ENCODE assay signal across 8 cellular contexts in genomic region chr4:70901607-70901983, GRCh38. TPM values are rescaled to one million over a fixed set of nuclear protein-coding genes. Genes with fewer than 3 reads are reported as not detected.
A peak's percentile ranks its signal among the peaks of the same experiment; 100 is the strongest.
DNase-seq lines count a peak whose midpoint lies in the region; ATAC-seq and TF ChIP-seq lines count a peak whose summit lies in the region.

No MANE protein-coding gene starts in this region.

- H3K36me3 ChIP-seq in cardiac muscle cell (peaks cover 9% of the 10 kb centered on the region), left lung (peaks cover 0 to 9% of the 10 kb centered on the region in 2 donors), thyroid gland (no peaks in the 10 kb centered on the region)

- no peak for ATAC-seq in left cardiac atrium
- ATAC-seq in activated naive CD8-positive, alpha-beta T cell treated with anti-CD3 and anti-CD28 coated beads, Interleukin-2, amount 10 ng/mL, durations not matched to agents 7 days and 5 days (ENCODE audit: low read depth), result no peak
- peak; percentile 1 for ATAC-seq in left lung

- H3K4me3 ChIP-seq in cardiac muscle cell, result peak overlapping the region; percentile 74
- peak overlapping the region; percentile 73 to 87 for H3K4me3 ChIP-seq in left lung
- H3K4me3 ChIP-seq in thyroid gland (replicated peaks in 1 of 3), result peak overlapping the region; percentile 68 to 74 (median 70)

- peak overlapping the region; percentile 95 for H3K27ac Mint-ChIP-seq in activated naive CD8-positive, alpha-beta T cell treated with anti-CD3 and anti-CD28 coated beads, Interleukin-2, amount 10 ng/mL, durations not matched to agents 7 days and 5 days

- DNase-seq in cardiac muscle cell (ENCODE audit: low read depth in 1 of 2, low spot score in 1 of 2), result no peak
- no peak for DNase-seq in left cardiac atrium
- DNase-seq in activated naive CD8-positive, alpha-beta T cell treated with anti-CD3 and anti-CD28 coated beads, Interleukin-2, amount 10 ng/mL, durations not matched to agents 7 days and 5 days, result no peak
- no peak for DNase-seq in left lung
- DNase-seq in thyroid gland, result no peak
- DNase-seq in foreskin melanocyte, result no peak
- no peak for DNase-seq in iPS-NIHi7 (ENCODE audit: extremely low spot score)
- DNase-seq in stimulated activated CD4-positive, alpha-beta T cell treated with anti-CD3 and anti-CD28 coated beads, Interleukin-1b, Interleukin-23, amount 100 ng/mL, for 48 hours, result no peak

- TF ChIP-seq POLR2A in thyroid gland (IDR thresholded peaks at IDR 0.05), result no peak

- H3K27me3 ChIP-seq in cardiac muscle cell (no peaks in the 10 kb centered on the region), left lung (peaks cover 0 to 6% of the 10 kb centered on the region in 2 donors), thyroid gland (no peaks in the 10 kb centered on the region)

- POLR2A ChIA-PET in activated naive CD8-positive, alpha-beta T cell treated with anti-CD3 and anti-CD28 coated beads, Interleukin-2, amount 10 ng/mL, durations not matched to agents 7 days and 5 days (lab: Charles Lee), result interaction anchor here (0.6 to 1.8 kb wide), 10 partner anchors 25 to 197 kb away, joined by 3 to 13 read pairs (median 5); partner anchors contain the start of genes DCK and GRSF1

- H3K4me1 ChIP-seq in cardiac muscle cell (ENCODE audit: low read depth), result peaks cover 13% of the 10 kb centered on the region
- H3K4me1 ChIP-seq in left lung, result peaks cover 0 to 16% of the 10 kb centered on the region in 2 donors
- peaks cover 0 to 4% of the 10 kb centered on the region in 2 donors for H3K4me1 ChIP-seq in thyroid gland

- no peaks in the 10 kb centered on the region for H3K9me3 Mint-ChIP-seq in activated naive CD8-positive, alpha-beta T cell treated with anti-CD3 and anti-CD28 coated beads, Interleukin-2, amount 10 ng/mL, durations not matched to agents 7 days and 5 days

- no peak for TF ChIP-seq CTCF in cardiac muscle cell (IDR thresholded peaks at IDR 0.05; ENCODE audit: low read depth, low read length)
- no peak for TF ChIP-seq CTCF in left lung (IDR thresholded peaks at IDR 0.05)
- TF ChIP-seq CTCF in thyroid gland (IDR thresholded peaks at IDR 0.05), result no peak

- no peaks in the 10 kb centered on the region for H3K27me3 Mint-ChIP-seq in activated naive CD8-positive, alpha-beta T cell treated with anti-CD3 and anti-CD28 coated beads, Interleukin-2, amount 10 ng/mL, durations not matched to agents 7 days and 5 days

- WGBS in thyroid gland, 2 donors, result 34 to 58% methylated on average over 4 to 6 of the region's 8 CpGs

- intact Hi-C loops in left cardiac atrium (cut with DNase I), result no loop called here
- intact Hi-C loops in left lung (cut with DNase I), result no loop called here
- intact Hi-C loops in thyroid gland (cut with DNase I), result no loop called here

- H3K36me3 Mint-ChIP-seq in activated naive CD8-positive, alpha-beta T cell treated with anti-CD3 and anti-CD28 coated beads, Interleukin-2, amount 10 ng/mL, durations not matched to agents 7 days and 5 days, result peaks cover 14% of the 10 kb centered on the region

- peaks cover 15% of the 10 kb centered on the region for H3K4me1 Mint-ChIP-seq in activated naive CD8-positive, alpha-beta T cell treated with anti-CD3 and anti-CD28 coated beads, Interleukin-2, amount 10 ng/mL, durations not matched to agents 7 days and 5 days

- H3K9me3 ChIP-seq in cardiac muscle cell (ENCODE audit: low read depth), result no peaks in the 10 kb centered on the region
- H3K9me3 ChIP-seq in left lung, result no peaks in the 10 kb centered on the region
- H3K9me3 ChIP-seq in thyroid gland, result no peaks in the 10 kb centered on the region

- H3K4me3 Mint-ChIP-seq in activated naive CD8-positive, alpha-beta T cell treated with anti-CD3 and anti-CD28 coated beads, Interleukin-2, amount 10 ng/mL, durations not matched to agents 7 days and 5 days, result peak overlapping the region; percentile 100

- H3K27ac ChIP-seq in cardiac muscle cell (peak overlapping the region; percentile 93), left lung (peak overlapping the region; percentile 82 to 92), thyroid gland (peak overlapping the region; percentile 46 to 88 (median 81))

RNA-seq across cellular contexts. Expression of gene MOB1B, which starts 0.6 kb away (rescaled TPM):
- total RNA-seq in cardiac muscle cell, result 9.1 and 22.8 TPM in 2 replicates
- 11.1 and 19.3 TPM in 2 replicates for polyA plus RNA-seq in cardiac muscle cell
- total RNA-seq in left cardiac atrium, result 10 to 100 TPM; 16.0 to 20.3 TPM
- total RNA-seq in activated naive CD8-positive, alpha-beta T cell treated with anti-CD3 and anti-CD28 coated beads, Interleukin-2, amount 10 ng/mL, durations not matched to agents 7 days and 5 days, result 10 to 100 TPM; 13.3 to 14.0 TPM
- 10 to 100 TPM; 28.3 to 33.6 TPM for total RNA-seq in left lung
- total RNA-seq in thyroid gland, result 10 to 100 TPM; 24.1 to 33.9 (median 29.6) TPM
